In the genomic region with DNA sequence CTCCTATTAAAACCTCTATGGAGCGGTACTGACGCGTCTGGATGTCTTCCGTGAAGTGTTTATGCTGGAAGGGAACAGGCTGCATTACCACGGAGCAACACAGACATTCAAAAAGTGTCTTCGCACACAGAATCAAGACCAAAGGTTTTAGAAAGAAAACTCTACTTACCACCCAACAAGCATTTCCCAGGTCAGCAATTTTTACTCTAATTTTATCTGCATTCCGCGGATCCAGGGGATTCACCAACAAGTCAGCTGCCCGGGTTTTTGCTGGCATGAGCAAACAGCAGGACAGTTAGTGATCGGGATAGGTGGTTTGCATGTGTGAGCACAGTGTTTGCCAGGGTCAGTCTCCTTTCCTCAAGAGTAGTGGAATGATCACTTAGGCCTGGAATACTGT, we compare ENCODE assay signal across 2 cellular contexts.
TF ChIP-seq lines count a peak whose summit lies in the region.

No MANE protein-coding gene starts in this region.

TF ChIP-seq in IMR-90, 13 proteins besides CTCF, POLR2A, EP300 and RAD21:
- no peak for TF ChIP-seq BHLHE40 (IDR thresholded peaks at IDR 0.05; ENCODE audit: low read depth, low read length)
- 0 out of 2 replicates have a peak, but pooled peaks have one; percentile 15 for TF ChIP-seq MAFK (IDR thresholded peaks at IDR 0.05; ENCODE audit: low read depth, low read length)

TF ChIP-seq in K562, 482 proteins besides CTCF, POLR2A, EP300 and RAD21:
- TF ChIP-seq MAFG (tag; conservative IDR thresholded peaks at IDR 0.05) (0 out of 2 replicates have a peak, but pooled peaks have one; percentile 15), C11orf30 (IDR thresholded peaks at IDR 0.05; ENCODE audit: low read depth) (peak; percentile 52; the same call in 1 of the 2 replicates), ZNF316 (IDR thresholded peaks at IDR 0.05) (peak; percentile 74), ZEB2 (IDR thresholded peaks at IDR 0.05) (no peak)
TF ChIP-seq in K562: peak in this region for 3.
